Comparison of ENCODE assay signal across 7 cellular contexts in the genomic region with DNA sequence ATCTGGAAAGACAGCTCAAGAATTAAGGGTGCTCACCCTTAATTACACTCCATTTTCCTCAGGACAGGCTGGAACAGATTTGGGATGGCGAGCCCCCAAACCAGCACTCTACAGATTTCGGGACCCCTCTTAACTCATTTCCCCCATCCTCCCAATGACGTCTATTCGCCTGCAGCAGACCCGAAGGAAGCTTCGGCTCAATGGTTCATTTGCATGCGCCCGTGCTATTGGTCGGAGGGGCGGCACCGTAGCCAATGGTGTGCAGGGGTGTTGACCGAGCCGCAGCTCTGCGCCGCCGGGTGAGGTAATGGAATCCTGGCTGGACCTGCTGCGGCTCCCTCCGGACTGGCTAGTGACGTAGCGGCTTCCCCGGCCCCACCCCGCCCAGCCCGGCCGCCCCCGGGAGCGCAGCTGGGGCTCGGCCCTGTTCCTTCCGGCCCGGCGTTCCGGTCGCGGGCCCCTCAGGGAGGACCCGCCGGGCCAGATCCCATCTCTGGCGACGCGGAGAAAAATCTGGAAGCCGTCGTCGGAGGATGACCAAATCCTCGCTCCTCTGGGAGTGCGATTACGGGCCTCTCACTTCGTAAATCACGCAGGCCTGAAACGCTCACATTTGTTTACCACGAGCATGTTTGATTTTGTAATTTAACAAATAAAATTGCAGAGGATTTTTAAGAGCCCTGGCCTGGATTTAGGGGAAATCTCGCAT. TPM values are rescaled to one million over a fixed set of nuclear protein-coding genes. Genes with fewer than 3 reads are reported as not detected.
A peak's percentile ranks its signal among the peaks of the same experiment; 100 is the strongest.
DNase-seq lines count a peak whose midpoint lies in the region; ATAC-seq lines count a peak whose summit lies in the region.

No MANE protein-coding gene starts in this region.

- no peaks in the 10 kb centered on the region for H3K27me3 ChIP-seq in right cardiac atrium (ENCODE audit: control insufficient read depth, insufficient read depth)
- no peaks in the 10 kb centered on the region for H3K27me3 ChIP-seq in rectal smooth muscle tissue (ENCODE audit: control insufficient read depth, insufficient read depth, low read length)

- no peaks in the 10 kb centered on the region for H3K36me3 ChIP-seq in rectal smooth muscle tissue (ENCODE audit: control insufficient read depth, insufficient read depth, low read length)

- H3K4me3 ChIP-seq in right cardiac atrium (ENCODE audit: low read length) (peak overlapping the region; percentile 24), rectal smooth muscle tissue (ENCODE audit: low read length) (peak overlapping the region; percentile 61)

- peak overlapping the region; percentile 98 for H3K27ac ChIP-seq in right cardiac atrium (ENCODE audit: low read length)
- H3K27ac ChIP-seq in rectal smooth muscle tissue (ENCODE audit: low read depth, low read length) = peak overlapping the region; percentile 98

- no peaks in the 10 kb centered on the region for H3K9me3 ChIP-seq in right cardiac atrium (ENCODE audit: control insufficient read depth, low read length)

- ATAC-seq in GM18499 (IDR thresholded peaks at IDR 0.05; ENCODE audit: insufficient read depth, unreplicated experiment) (peak; percentile 61), HG02938 (IDR thresholded peaks at IDR 0.05; ENCODE audit: unreplicated experiment) (peak; percentile 87), right cardiac atrium (peak; percentile 93 to 96)

- WGBS in right cardiac atrium = 1% methylated on average over 49 of the region's 49 CpGs

- peaks cover 4% of the 10 kb centered on the region for H3K4me1 ChIP-seq in right cardiac atrium (ENCODE audit: control insufficient read depth, insufficient read depth, low read length)
- H3K4me1 ChIP-seq in rectal smooth muscle tissue (ENCODE audit: control insufficient read depth, insufficient read depth, low read length) = peaks cover 15% of the 10 kb centered on the region

- DNase-seq in NCI-H187 (lab: John Stamatoyannopoulos, UW) (peak; percentile 87 to 93), T-helper 2 cell (peak; percentile 78 to 87 (median 85)), anterior cingulate cortex (lab: John Stamatoyannopoulos, UW) (peak; percentile 69 to 99 (median 95)), right cardiac atrium (peak; percentile 99)

- intact Hi-C loops in right cardiac atrium (cut with DNase I) = no loop called here

- H3K9ac ChIP-seq in rectal smooth muscle tissue (ENCODE audit: low read length) = peak overlapping the region; percentile 57

RNA-seq across cellular contexts. Expression of gene NR4A1, which starts 18.3 kb away (rescaled TPM):
- total RNA-seq in right cardiac atrium = 100 to 1,000 TPM in 2 of 4 donors, 10 to 100 TPM in 2; 50.2 to 238 (median 85.2) TPM
- 417 TPM for polyA plus RNA-seq in right cardiac atrium

RNA-seq across cellular contexts. Expression of gene TAMALIN, which starts 26.2 kb away (rescaled TPM):
- total RNA-seq in right cardiac atrium = 10 to 100 TPM; 20.8 to 39.3 (median 30.0) TPM
- polyA plus RNA-seq in right cardiac atrium = 30.3 TPM

RNA-seq across cellular contexts. Expression of gene ATG101, which starts 36.8 kb away (rescaled TPM):
- total RNA-seq in right cardiac atrium = 10 to 100 TPM; 24.8 to 30.2 (median 26.9) TPM
- 33.0 TPM for polyA plus RNA-seq in right cardiac atrium

RNA-seq across cellular contexts. Expression of gene SMIM41, which starts 46.6 kb away (rescaled TPM):
- total RNA-seq in right cardiac atrium = under 1 TPM in 3 of 4 donors, not detected in 1; 0.31 to 0.95 (median 0.44) TPM
- 0.61 TPM for polyA plus RNA-seq in right cardiac atrium

Comparison
In these comparisons a context has a peak if more than half of its experiments do, and no peak if none do; other contexts are left out.
1. Peak in every context shown above with its lines: DNase-seq, ATAC-seq, H3K4me3 ChIP-seq and H3K27ac ChIP-seq.